8 cellular contexts compared by ENCODE assay signal in the genomic region with DNA sequence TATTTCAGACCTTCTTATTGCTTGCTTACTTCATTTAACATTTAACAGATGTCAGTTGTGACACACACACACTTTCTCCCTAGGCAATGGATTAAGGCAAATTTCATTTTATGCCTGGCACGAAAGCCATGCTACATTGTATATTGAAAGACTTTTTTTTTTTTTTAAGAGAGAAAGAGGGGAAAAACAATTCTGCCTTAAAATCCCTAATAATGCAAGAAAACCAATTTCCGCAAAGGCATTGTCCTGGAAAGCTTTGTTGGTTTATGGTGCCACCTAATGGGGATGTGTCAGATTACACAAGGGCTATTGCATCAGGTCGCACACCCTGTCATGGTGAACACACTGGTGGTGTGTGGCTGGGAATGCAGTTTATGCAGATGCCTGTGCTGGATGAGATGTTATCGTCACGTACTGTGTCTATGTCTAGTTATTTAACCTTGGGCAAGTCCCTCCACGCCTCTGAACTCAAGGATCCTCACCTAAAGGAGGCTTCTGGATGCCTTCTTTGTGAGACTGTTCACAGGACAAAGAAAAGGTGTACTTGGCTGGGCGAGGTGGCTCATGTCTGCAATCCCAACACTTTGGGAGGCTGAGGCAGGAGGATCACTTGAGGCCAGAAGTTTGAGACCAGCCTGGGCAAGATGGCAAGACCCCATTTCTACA. TPM values are rescaled to one million over a fixed set of nuclear protein-coding genes. Genes with fewer than 3 reads are reported as not detected.
DNase-seq lines count a peak whose midpoint lies in the region; TF ChIP-seq lines count a peak whose summit lies in the region.

No MANE protein-coding gene starts in this region.

- DNase-seq in ELR (ENCODE audit: low read depth) (peak; percentile 88), H4 (ENCODE audit: low spot score) (peak; percentile 85), M059J (ENCODE audit: low read depth) (peak; percentile 71), SK-N-DZ (ENCODE audit: low spot score) (peak; percentile 89), glutamatergic neuron (peak; percentile 61), posterior vena cava (ENCODE audit: low spot score) (peak; percentile 86), ureter (ENCODE audit: low spot score) (peak; percentile 84)
- peak; percentile 94 for DNase-seq in activated naive CD4-positive, alpha-beta T cell treated with anti-CD3 and anti-CD28 coated beads for 36 hours

- peak; percentile 89 for TF ChIP-seq CTCF in glutamatergic neuron (IDR thresholded peaks at IDR 0.05; ENCODE audit: partially characterized antibody, unreplicated experiment)

- CTCF ChIA-PET in activated naive CD4-positive, alpha-beta T cell treated with anti-CD3 and anti-CD28 coated beads for 36 hours (lab: Charles Lee) = interaction anchor here (0.6 to 2.3 kb wide), 17 partner anchors 15 to 503 kb away, joined by 3 to 11 read pairs (median 4); a partner anchor contains a TSS

- H3K27me3 Mint-ChIP-seq in activated naive CD4-positive, alpha-beta T cell treated with anti-CD3 and anti-CD28 coated beads for 36 hours (ENCODE audit: low read depth) = no peaks in the 10 kb centered on the region
- no peaks in the 10 kb centered on the region for H3K27me3 Mint-ChIP-seq in glutamatergic neuron (ENCODE audit: unreplicated experiment)

- H3K4me1 Mint-ChIP-seq in activated naive CD4-positive, alpha-beta T cell treated with anti-CD3 and anti-CD28 coated beads for 36 hours (ENCODE audit: low read depth) = peaks cover 17% of the 10 kb centered on the region
- peaks cover 10% of the 10 kb centered on the region for H3K4me1 Mint-ChIP-seq in glutamatergic neuron (ENCODE audit: low read depth, unreplicated experiment)

- H3K4me3 Mint-ChIP-seq in activated naive CD4-positive, alpha-beta T cell treated with anti-CD3 and anti-CD28 coated beads for 36 hours = peak overlapping the region; percentile 22
- peak overlapping the region; percentile 56 for H3K4me3 Mint-ChIP-seq in glutamatergic neuron (ENCODE audit: unreplicated experiment)

- intact Hi-C loops in activated naive CD4-positive, alpha-beta T cell treated with anti-CD3 and anti-CD28 coated beads for 36 hours (cut with micrococcal nuclease) = loop anchor here (1.0 to 2.0 kb wide), 9 partner anchors 30 to 503 kb away; a partner anchor contains a TSS
- intact Hi-C loops in posterior vena cava (cut with DNase I) = loop anchor here (5.0 kb wide), 1 partner anchor 269 kb away; no protein-coding TSS in a partner anchor

- H3K36me3 Mint-ChIP-seq in activated naive CD4-positive, alpha-beta T cell treated with anti-CD3 and anti-CD28 coated beads for 36 hours (ENCODE audit: low read depth) = no peaks in the 10 kb centered on the region
- peaks cover 14% of the 10 kb centered on the region for H3K36me3 Mint-ChIP-seq in glutamatergic neuron (ENCODE audit: unreplicated experiment)

- peak overlapping the region; percentile 77 for H3K27ac Mint-ChIP-seq in activated naive CD4-positive, alpha-beta T cell treated with anti-CD3 and anti-CD28 coated beads for 36 hours
- peak overlapping the region; percentile 94 for H3K27ac Mint-ChIP-seq in glutamatergic neuron (ENCODE audit: unreplicated experiment)

- H3K9me3 Mint-ChIP-seq in activated naive CD4-positive, alpha-beta T cell treated with anti-CD3 and anti-CD28 coated beads for 36 hours = no peaks in the 10 kb centered on the region
- peaks cover 9% of the 10 kb centered on the region for H3K9me3 Mint-ChIP-seq in glutamatergic neuron (ENCODE audit: unreplicated experiment)

RNA-seq across cellular contexts. Expression of a gene that starts 37.3 kb away (rescaled TPM):
- 1.9 and 5.4 TPM in 2 replicates for total RNA-seq in H4 (2014; rRNA removed; shearing (Covaris generic))
- 26.4 and 39.3 TPM in 2 replicates for total RNA-seq in M059J (2014; rRNA removed; shearing (Covaris generic))
- 9.9 and 10.3 TPM in 2 replicates for polyA plus RNA-seq in SK-N-DZ (2014; cell fraction: cytosol; rRNA removed)
- polyA plus RNA-seq in SK-N-DZ (2014; cell fraction: nucleus; rRNA removed) = 6.0 and 7.1 TPM in 2 replicates
- total RNA-seq in activated naive CD4-positive, alpha-beta T cell treated with anti-CD3 and anti-CD28 coated beads for 36 hours = 100 to 1,000 TPM in 1 of 2 experiments, 10 to 100 TPM in 1; 95.9 to 109 TPM
- total RNA-seq in glutamatergic neuron (ENCODE audit: unreplicated experiment) = 6.4 TPM
- 100 to 1,000 TPM in 1 of 2 donors, 10 to 100 TPM in 1; 72.2 to 102 TPM for total RNA-seq in posterior vena cava
- total RNA-seq in ureter = 24.4 TPM

RNA-seq across cellular contexts. Expression of a gene that starts 54.4 kb away (rescaled TPM):
- not detected in 2 replicates for total RNA-seq in H4 (2014; rRNA removed; shearing (Covaris generic))
- not detected in 2 replicates for total RNA-seq in M059J (2014; rRNA removed; shearing (Covaris generic))
- polyA plus RNA-seq in SK-N-DZ (2014; cell fraction: cytosol; rRNA removed) = not detected in 2 replicates
- not detected in 2 replicates for polyA plus RNA-seq in SK-N-DZ (2014; cell fraction: nucleus; rRNA removed)
- total RNA-seq in activated naive CD4-positive, alpha-beta T cell treated with anti-CD3 and anti-CD28 coated beads for 36 hours = not detected
- total RNA-seq in glutamatergic neuron (ENCODE audit: unreplicated experiment) (0.51 TPM), posterior vena cava (not detected), ureter (not detected)

Comparison
In these comparisons a context has a peak if more than half of its experiments do, and no peak if none do; other contexts are left out.
1. Peak in every context shown above with its lines: DNase-seq.